In the genomic region with DNA sequence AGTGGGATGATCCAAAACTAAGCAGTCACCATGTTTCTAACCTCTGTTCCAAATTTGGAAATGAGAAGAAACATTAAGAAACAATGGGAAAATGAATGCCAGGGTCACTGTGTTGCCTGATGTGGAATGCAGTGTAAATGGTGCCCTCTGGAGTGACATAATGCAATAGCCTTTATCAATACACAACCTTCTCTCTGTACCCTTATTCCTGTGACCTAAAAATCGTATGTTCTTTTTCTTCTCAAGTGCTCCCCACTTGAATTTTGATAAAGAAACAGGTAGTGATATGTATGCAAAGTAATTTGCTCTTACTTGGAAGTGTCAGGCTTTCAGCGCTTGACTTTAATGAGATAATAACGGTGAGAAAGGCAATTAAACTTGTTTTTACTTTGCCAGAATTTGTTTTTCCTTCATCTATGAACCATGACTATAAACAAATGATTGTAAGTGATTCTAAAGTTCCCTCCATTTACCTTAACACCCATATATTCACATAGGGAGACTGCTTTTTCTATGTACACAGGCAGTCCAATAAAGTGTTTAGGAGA, we compare ENCODE assay signal across 8 cellular contexts.
DNase-seq lines count a peak whose midpoint lies in the region; ATAC-seq and TF ChIP-seq lines count a peak whose summit lies in the region.

No MANE protein-coding gene starts in this region.

- no peaks in the 10 kb centered on the region for H3K4me1 ChIP-seq in mesenchymal stem cell (ENCODE audit: control insufficient read depth, insufficient read depth, low read depth, low read length)

- H4K8ac ChIP-seq in mesenchymal stem cell (ENCODE audit: low read length), result no peak overlapping the region

- H3K36me3 Mint-ChIP-seq in Calu3 (ENCODE audit: insufficient read depth, unreplicated experiment), result no peaks in the 10 kb centered on the region

- H3K14ac ChIP-seq in mesenchymal stem cell (ENCODE audit: low read length in 2 of 2), result no peak overlapping the region

- TF ChIP-seq CTCF in Calu3 (IDR thresholded peaks at IDR 0.05; ENCODE audit: unreplicated experiment), result peak; percentile 59
- peak; percentile 58 for TF ChIP-seq CTCF in brain microvascular endothelial cell (IDR thresholded peaks at IDR 0.05; ENCODE audit: low read depth, low read length, missing control alignments)

- intact Hi-C loops in Calu3 (cut with micrococcal nuclease; ENCODE audit: unreplicated experiment), result loop anchor here (1.0 to 10.0 kb wide), 6 partner anchors 112 to 641 kb away; no protein-coding TSS in a partner anchor

- peak overlapping the region; percentile 32 for H3K9ac ChIP-seq in mesenchymal stem cell (ENCODE audit: low read length)

- no peak overlapping the region for H3K4me2 ChIP-seq in mesenchymal stem cell (ENCODE audit: low read length, poor library complexity, severe bottlenecking)

- H3K9me3 ChIP-seq in mesenchymal stem cell (ENCODE audit: control insufficient read depth, low read length), result no peaks in the 10 kb centered on the region

- H3K79me1 ChIP-seq in mesenchymal stem cell (replicated peaks; ENCODE audit: low read length, poor library complexity, severe bottlenecking), result no peaks in the 10 kb centered on the region

- DNase-seq in Calu3 (peak; percentile 32), Kasumi-1 (lab: John Stamatoyannopoulos, UW) (peak; percentile 5 to 39), brain microvascular endothelial cell (peak; percentile 17), mesenchymal stem cell (peak; percentile 25), NCI-H2227 treated with DMSO at 0.1 percent for 48 hours (lab: John Stamatoyannopoulos, UW) (no peak)

- no peak overlapping the region for H3K27ac ChIP-seq in brain microvascular endothelial cell
- H3K27ac ChIP-seq in mesenchymal stem cell (ENCODE audit: low read length, poor library complexity, severe bottlenecking), result no peak overlapping the region

- H3K27ac Mint-ChIP-seq in Calu3 (ENCODE audit: unreplicated experiment), result no peak overlapping the region

- in situ Hi-C loops in brain microvascular endothelial cell (cut with HindIII; ENCODE audit: low pct_ligation_motif_present, low sequenced_read_pairs), result no loop called here

- no peaks in the 10 kb centered on the region for H3K27me3 Mint-ChIP-seq in Calu3 (ENCODE audit: unreplicated experiment)

- CTCF ChIA-PET in Calu3 (lab: Charles Lee), result interaction anchor here (1.3 kb wide), 1 partner anchor 454 kb away, joined by 3 read pairs; no protein-coding TSS in a partner anchor

- H3K36me3 ChIP-seq in brain microvascular endothelial cell (replicated peaks) (no peaks in the 10 kb centered on the region), mesenchymal stem cell (ENCODE audit: control insufficient read depth in 1 of 2, insufficient read depth in 2 of 2, low read depth in 1 of 2, low read length in 2 of 2) (no peaks in the 10 kb centered on the region)

- no peak overlapping the region for H3K4me3 Mint-ChIP-seq in Calu3 (ENCODE audit: low read depth, unreplicated experiment)

- BruUV-seq in Calu3 (replicated peaks; lab: Mats Ljungman, UMichigan), result no TSS peak

- no peak overlapping the region for H3K23ac ChIP-seq in mesenchymal stem cell (ENCODE audit: low read length in 2 of 2)

- no peak overlapping the region for H2BK12ac ChIP-seq in mesenchymal stem cell (ENCODE audit: low read length in 2 of 2)

- no peak overlapping the region for H2BK120ac ChIP-seq in mesenchymal stem cell (ENCODE audit: low read depth, low read length)

- H3K18ac ChIP-seq in mesenchymal stem cell (ENCODE audit: low read depth in 1 of 2, low read length in 2 of 2), result no peak overlapping the region

- no peak overlapping the region for H2BK5ac ChIP-seq in mesenchymal stem cell (ENCODE audit: low read depth, low read length, poor library complexity, severe bottlenecking)

- H2AFZ ChIP-seq in mesenchymal stem cell (ENCODE audit: low read depth, low read length), result no peak overlapping the region

- WGBS in mesenchymal stem cell, result no CpG with 5 or more reads among the region's 3 CpGs

- no peak overlapping the region for H2BK15ac ChIP-seq in mesenchymal stem cell (ENCODE audit: low read depth, poor library complexity, severe bottlenecking)

- H3K4me1 Mint-ChIP-seq in Calu3 (ENCODE audit: low read depth, unreplicated experiment), result peaks cover 20% of the 10 kb centered on the region

- H3K4me3 ChIP-seq in brain microvascular endothelial cell (ENCODE audit: low read depth, low read length) (no peak overlapping the region), mesenchymal stem cell (ENCODE audit: insufficient read depth in 1 of 2, low read depth in 1 of 2, low read length in 2 of 2) (no peak overlapping the region)

- no peak overlapping the region for H4K91ac ChIP-seq in mesenchymal stem cell (ENCODE audit: low read length)

- H3K27me3 ChIP-seq in brain microvascular endothelial cell (replicated peaks), result no peaks in the 10 kb centered on the region
- H3K27me3 ChIP-seq in mesenchymal stem cell (ENCODE audit: control insufficient read depth in 1 of 2, insufficient read depth in 1 of 2, low read length in 2 of 2), result no peaks in the 10 kb centered on the region

- no peak for ATAC-seq in GM18868 (IDR thresholded peaks at IDR 0.05; ENCODE audit: unreplicated experiment)
- no peak for ATAC-seq in GM21360 (IDR thresholded peaks at IDR 0.05; ENCODE audit: unreplicated experiment)
- no peak for ATAC-seq in HG03457 (IDR thresholded peaks at IDR 0.05; ENCODE audit: unreplicated experiment)

- H3K4ac ChIP-seq in mesenchymal stem cell (ENCODE audit: low read depth in 1 of 2, low read length in 2 of 2), result no peak overlapping the region

- peaks cover 5% of the 10 kb centered on the region for H3K9me3 Mint-ChIP-seq in Calu3 (ENCODE audit: low read depth, unreplicated experiment)

- no peak overlapping the region for H2AK5ac ChIP-seq in mesenchymal stem cell (ENCODE audit: low read length, severe bottlenecking)
